Comparison of ENCODE assay signal across 1 cellular context in the genomic region with DNA sequence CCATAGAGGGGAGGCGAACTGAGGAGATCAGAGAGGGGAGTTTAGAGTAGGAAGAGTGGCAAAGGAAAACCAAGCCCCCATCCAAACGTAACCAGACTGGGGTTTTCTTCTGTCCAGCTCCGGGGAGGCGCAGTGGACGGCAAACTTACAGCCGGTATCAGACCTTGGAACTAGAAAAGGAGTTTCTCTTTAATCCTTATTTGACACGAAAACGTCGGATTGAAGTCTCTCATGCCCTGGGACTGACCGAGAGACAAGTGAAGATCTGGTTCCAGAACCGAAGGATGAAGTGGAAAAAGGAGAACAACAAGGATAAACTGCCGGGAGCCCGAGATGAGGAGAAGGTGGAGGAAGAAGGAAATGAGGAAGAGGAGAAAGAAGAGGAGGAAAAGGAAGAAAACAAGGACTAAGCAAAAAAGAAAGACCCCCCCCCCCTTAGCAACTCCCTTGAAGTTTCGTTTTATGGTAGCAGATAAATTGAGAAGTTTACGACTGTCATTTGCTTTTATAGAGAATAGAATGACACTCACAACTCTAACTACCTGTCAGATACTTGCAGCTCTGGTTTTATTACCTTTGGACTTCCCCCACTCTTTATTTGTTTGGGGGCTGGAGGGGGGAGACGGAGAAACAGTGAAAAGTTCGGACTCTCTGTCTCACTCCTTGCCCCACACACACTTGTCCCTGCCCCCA.
TF ChIP-seq lines count a peak whose summit lies in the region.

No MANE protein-coding gene starts in this region.

TF ChIP-seq in HEK293, 187 proteins besides CTCF, POLR2A, EP300 and RAD21 (continued from another document and continues in another):
- TF ChIP-seq ZSCAN30 (tag by site-specific recombination; IDR thresholded peaks at IDR 0.05) (no peak), HOXC10 (CRISPR knock-in tag; IDR thresholded peaks at IDR 0.05) (no peak), ZNF175 (tag by site-specific recombination; IDR thresholded peaks at IDR 0.05) (no peak), RBAK (tag by site-specific recombination; IDR thresholded peaks at IDR 0.05) (no peak), ZNF623 (tag by site-specific recombination; IDR thresholded peaks at IDR 0.05) (no peak), SP2 (tag by site-specific recombination; IDR thresholded peaks at IDR 0.05) (no peak), ZSCAN16 (tag by site-specific recombination; IDR thresholded peaks at IDR 0.05) (no peak), GLI4 (tag by site-specific recombination; IDR thresholded peaks at IDR 0.05) (no peak), REPIN1 (tag by site-specific recombination; IDR thresholded peaks at IDR 0.05; ENCODE audit: low read depth) (no peak), ZNF350 (tag by site-specific recombination; IDR thresholded peaks at IDR 0.05) (no peak), ZNF366 (tag by site-specific recombination; conservative IDR thresholded peaks at IDR 0.05) (peak; percentile 92), ZNF404 (tag by site-specific recombination; IDR thresholded peaks at IDR 0.05) (peak; percentile 39; the same call in 1 of the 2 replicates), ZNF548 (tag by site-specific recombination; IDR thresholded peaks at IDR 0.05) (no peak), SALL2 (tag by site-specific recombination; IDR thresholded peaks at IDR 0.05; ENCODE audit: borderline replicate concordance) (no peak), ZNF549 (tag by site-specific recombination; IDR thresholded peaks at IDR 0.05) (no peak), ZNF132 (tag by site-specific recombination; IDR thresholded peaks at IDR 0.05; ENCODE audit: borderline replicate concordance) (no peak), PRDM1 (tag by site-specific recombination; IDR thresholded peaks at IDR 0.05) (peak; percentile 62), KLF7 (tag by site-specific recombination; IDR thresholded peaks at IDR 0.05; ENCODE audit: borderline replicate concordance) (peak; percentile 35; the same call in 1 of the 2 replicates), GLIS2 (tag by site-specific recombination; IDR thresholded peaks at IDR 0.05) (no peak), ZNF391 (tag by site-specific recombination; IDR thresholded peaks at IDR 0.05; ENCODE audit: borderline replicate concordance, low read depth) (peak; percentile 72; the same call in 1 of the 2 replicates), EGR2 (tag by site-specific recombination; IDR thresholded peaks at IDR 0.05; ENCODE audit: low read depth) (no peak), ZNF560 (tag by site-specific recombination; IDR thresholded peaks at IDR 0.05; ENCODE audit: borderline replicate concordance) (no peak), ZNF202 (tag by site-specific recombination; IDR thresholded peaks at IDR 0.05; ENCODE audit: borderline replicate concordance) (no peak), HOXD13 (CRISPR knock-in tag; IDR thresholded peaks at IDR 0.05; ENCODE audit: borderline replicate concordance) (no peak), ZNF239 (tag by site-specific recombination; IDR thresholded peaks at IDR 0.05) (no peak), MEIS1 (CRISPR knock-in tag; IDR thresholded peaks at IDR 0.05; ENCODE audit: borderline replicate concordance) (no peak), ZNF670 (tag by site-specific recombination; IDR thresholded peaks at IDR 0.05; ENCODE audit: low read depth) (no peak), ZNF157 (tag by site-specific recombination; IDR thresholded peaks at IDR 0.05) (no peak), ZFP37 (tag by site-specific recombination; IDR thresholded peaks at IDR 0.05) (no peak), SETDB1 (IDR thresholded peaks at IDR 0.05; ENCODE audit: insufficient read length, low read length) (no peak), ZNF585B (tag by site-specific recombination; IDR thresholded peaks at IDR 0.05) (no peak)
- TF ChIP-seq, protein P1, sequence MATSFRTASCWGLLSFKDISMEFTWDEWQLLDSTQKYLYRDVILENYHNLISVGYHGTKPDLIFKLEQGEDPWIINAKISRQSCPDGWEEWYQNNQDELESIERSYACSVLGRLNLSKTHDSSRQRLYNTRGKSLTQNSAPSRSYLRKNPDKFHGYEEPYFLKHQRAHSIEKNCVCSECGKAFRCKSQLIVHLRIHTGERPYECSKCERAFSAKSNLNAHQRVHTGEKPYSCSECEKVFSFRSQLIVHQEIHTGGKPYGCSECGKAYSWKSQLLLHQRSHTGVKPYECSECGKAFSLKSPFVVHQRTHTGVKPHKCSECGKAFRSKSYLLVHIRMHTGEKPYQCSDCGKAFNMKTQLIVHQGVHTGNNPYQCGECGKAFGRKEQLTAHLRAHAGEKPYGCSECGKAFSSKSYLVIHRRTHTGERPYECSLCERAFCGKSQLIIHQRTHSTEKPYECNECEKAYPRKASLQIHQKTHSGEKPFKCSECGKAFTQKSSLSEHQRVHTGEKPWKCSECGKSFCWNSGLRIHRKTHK (tag by site-specific recombination; IDR thresholded peaks at IDR 0.05) = no peak
- TF ChIP-seq, protein P2, sequence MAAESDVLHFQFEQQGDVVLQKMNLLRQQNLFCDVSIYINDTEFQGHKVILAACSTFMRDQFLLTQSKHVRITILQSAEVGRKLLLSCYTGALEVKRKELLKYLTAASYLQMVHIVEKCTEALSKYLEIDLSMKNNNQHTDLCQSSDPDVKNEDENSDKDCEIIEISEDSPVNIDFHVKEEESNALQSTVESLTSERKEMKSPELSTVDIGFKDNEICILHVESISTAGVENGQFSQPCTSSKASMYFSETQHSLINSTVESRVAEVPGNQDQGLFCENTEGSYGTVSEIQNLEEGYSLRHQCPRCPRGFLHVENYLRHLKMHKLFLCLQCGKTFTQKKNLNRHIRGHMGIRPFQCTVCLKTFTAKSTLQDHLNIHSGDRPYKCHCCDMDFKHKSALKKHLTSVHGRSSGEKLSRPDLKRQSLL (tag by site-specific recombination; IDR thresholded peaks at IDR 0.05) = no peak
- TF ChIP-seq, protein P3, sequence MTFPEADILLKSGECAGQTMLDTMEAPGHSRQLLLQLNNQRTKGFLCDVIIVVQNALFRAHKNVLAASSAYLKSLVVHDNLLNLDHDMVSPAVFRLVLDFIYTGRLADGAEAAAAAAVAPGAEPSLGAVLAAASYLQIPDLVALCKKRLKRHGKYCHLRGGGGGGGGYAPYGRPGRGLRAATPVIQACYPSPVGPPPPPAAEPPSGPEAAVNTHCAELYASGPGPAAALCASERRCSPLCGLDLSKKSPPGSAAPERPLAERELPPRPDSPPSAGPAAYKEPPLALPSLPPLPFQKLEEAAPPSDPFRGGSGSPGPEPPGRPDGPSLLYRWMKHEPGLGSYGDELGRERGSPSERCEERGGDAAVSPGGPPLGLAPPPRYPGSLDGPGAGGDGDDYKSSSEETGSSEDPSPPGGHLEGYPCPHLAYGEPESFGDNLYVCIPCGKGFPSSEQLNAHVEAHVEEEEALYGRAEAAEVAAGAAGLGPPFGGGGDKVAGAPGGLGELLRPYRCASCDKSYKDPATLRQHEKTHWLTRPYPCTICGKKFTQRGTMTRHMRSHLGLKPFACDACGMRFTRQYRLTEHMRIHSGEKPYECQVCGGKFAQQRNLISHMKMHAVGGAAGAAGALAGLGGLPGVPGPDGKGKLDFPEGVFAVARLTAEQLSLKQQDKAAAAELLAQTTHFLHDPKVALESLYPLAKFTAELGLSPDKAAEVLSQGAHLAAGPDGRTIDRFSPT (tag by site-specific recombination; IDR thresholded peaks at IDR 0.05) = no peak
- TF ChIP-seq, protein P4, sequence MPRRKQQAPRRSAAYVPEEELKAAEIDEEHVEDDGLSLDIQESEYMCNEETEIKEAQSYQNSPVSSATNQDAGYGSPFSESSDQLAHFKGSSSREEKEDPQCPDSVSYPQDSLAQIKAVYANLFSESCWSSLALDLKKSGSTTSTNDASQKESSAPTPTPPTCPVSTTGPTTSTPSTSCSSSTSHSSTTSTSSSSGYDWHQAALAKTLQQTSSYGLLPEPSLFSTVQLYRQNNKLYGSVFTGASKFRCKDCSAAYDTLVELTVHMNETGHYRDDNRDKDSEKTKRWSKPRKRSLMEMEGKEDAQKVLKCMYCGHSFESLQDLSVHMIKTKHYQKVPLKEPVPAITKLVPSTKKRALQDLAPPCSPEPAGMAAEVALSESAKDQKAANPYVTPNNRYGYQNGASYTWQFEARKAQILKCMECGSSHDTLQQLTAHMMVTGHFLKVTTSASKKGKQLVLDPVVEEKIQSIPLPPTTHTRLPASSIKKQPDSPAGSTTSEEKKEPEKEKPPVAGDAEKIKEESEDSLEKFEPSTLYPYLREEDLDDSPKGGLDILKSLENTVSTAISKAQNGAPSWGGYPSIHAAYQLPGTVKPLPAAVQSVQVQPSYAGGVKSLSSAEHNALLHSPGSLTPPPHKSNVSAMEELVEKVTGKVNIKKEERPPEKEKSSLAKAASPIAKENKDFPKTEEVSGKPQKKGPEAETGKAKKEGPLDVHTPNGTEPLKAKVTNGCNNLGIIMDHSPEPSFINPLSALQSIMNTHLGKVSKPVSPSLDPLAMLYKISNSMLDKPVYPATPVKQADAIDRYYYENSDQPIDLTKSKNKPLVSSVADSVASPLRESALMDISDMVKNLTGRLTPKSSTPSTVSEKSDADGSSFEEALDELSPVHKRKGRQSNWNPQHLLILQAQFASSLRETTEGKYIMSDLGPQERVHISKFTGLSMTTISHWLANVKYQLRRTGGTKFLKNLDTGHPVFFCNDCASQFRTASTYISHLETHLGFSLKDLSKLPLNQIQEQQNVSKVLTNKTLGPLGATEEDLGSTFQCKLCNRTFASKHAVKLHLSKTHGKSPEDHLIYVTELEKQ (tag by site-specific recombination; IDR thresholded peaks at IDR 0.05; ENCODE audit: borderline replicate concordance) = peak; percentile 79; the same call in 1 of the 2 replicates
- TF ChIP-seq, protein P5, sequence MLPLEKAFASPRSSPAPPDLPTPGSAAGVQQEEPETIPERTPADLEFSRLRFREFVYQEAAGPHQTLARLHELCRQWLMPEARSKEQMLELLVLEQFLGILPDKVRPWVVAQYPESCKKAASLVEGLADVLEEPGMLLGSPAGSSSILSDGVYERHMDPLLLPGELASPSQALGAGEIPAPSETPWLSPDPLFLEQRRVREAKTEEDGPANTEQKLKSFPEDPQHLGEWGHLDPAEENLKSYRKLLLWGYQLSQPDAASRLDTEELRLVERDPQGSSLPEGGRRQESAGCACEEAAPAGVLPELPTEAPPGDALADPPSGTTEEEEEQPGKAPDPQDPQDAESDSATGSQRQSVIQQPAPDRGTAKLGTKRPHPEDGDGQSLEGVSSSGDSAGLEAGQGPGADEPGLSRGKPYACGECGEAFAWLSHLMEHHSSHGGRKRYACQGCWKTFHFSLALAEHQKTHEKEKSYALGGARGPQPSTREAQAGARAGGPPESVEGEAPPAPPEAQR (tag by site-specific recombination; IDR thresholded peaks at IDR 0.05) = no peak
- TF ChIP-seq, protein P6, sequence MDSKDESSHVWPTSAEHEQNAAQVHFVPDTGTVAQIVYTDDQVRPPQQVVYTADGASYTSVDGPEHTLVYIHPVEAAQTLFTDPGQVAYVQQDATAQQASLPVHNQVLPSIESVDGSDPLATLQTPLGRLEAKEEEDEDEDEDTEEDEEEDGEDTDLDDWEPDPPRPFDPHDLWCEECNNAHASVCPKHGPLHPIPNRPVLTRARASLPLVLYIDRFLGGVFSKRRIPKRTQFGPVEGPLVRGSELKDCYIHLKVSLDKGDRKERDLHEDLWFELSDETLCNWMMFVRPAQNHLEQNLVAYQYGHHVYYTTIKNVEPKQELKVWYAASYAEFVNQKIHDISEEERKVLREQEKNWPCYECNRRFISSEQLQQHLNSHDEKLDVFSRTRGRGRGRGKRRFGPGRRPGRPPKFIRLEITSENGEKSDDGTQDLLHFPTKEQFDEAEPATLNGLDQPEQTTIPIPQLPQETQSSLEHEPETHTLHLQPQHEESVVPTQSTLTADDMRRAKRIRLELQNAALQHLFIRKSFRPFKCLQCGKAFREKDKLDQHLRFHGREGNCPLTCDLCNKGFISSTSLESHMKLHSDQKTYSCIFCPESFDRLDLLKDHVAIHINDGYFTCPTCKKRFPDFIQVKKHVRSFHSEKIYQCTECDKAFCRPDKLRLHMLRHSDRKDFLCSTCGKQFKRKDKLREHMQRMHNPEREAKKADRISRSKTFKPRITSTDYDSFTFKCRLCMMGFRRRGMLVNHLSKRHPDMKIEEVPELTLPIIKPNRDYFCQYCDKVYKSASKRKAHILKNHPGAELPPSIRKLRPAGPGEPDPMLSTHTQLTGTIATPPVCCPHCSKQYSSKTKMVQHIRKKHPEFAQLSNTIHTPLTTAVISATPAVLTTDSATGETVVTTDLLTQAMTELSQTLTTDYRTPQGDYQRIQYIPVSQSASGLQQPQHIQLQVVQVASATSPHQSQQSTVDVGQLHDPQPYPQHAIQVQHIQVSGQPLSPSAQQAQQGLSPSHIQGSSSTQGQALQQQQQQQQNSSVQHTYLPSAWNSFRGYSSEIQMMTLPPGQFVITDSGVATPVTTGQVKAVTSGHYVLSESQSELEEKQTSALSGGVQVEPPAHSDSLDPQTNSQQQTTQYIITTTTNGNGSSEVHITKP (tag by site-specific recombination; IDR thresholded peaks at IDR 0.05) = no peak
- TF ChIP-seq, protein P7, sequence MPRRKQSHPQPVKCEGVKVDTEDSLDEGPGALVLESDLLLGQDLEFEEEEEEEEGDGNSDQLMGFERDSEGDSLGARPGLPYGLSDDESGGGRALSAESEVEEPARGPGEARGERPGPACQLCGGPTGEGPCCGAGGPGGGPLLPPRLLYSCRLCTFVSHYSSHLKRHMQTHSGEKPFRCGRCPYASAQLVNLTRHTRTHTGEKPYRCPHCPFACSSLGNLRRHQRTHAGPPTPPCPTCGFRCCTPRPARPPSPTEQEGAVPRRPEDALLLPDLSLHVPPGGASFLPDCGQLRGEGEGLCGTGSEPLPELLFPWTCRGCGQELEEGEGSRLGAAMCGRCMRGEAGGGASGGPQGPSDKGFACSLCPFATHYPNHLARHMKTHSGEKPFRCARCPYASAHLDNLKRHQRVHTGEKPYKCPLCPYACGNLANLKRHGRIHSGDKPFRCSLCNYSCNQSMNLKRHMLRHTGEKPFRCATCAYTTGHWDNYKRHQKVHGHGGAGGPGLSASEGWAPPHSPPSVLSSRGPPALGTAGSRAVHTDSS (tag by site-specific recombination; IDR thresholded peaks at IDR 0.05) = peak; percentile 86
- TF ChIP-seq, protein P8, sequence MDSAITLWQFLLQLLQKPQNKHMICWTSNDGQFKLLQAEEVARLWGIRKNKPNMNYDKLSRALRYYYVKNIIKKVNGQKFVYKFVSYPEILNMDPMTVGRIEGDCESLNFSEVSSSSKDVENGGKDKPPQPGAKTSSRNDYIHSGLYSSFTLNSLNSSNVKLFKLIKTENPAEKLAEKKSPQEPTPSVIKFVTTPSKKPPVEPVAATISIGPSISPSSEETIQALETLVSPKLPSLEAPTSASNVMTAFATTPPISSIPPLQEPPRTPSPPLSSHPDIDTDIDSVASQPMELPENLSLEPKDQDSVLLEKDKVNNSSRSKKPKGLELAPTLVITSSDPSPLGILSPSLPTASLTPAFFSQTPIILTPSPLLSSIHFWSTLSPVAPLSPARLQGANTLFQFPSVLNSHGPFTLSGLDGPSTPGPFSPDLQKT (IDR thresholded peaks at IDR 0.05; ENCODE audit: borderline replicate concordance, low read depth, low read length) = no peak
- TF ChIP-seq, protein P9, sequence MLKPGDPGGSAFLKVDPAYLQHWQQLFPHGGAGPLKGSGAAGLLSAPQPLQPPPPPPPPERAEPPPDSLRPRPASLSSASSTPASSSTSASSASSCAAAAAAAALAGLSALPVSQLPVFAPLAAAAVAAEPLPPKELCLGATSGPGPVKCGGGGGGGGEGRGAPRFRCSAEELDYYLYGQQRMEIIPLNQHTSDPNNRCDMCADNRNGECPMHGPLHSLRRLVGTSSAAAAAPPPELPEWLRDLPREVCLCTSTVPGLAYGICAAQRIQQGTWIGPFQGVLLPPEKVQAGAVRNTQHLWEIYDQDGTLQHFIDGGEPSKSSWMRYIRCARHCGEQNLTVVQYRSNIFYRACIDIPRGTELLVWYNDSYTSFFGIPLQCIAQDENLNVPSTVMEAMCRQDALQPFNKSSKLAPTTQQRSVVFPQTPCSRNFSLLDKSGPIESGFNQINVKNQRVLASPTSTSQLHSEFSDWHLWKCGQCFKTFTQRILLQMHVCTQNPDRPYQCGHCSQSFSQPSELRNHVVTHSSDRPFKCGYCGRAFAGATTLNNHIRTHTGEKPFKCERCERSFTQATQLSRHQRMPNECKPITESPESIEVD (tag by site-specific recombination; IDR thresholded peaks at IDR 0.05) = peak; percentile 79
